In the genomic region with DNA sequence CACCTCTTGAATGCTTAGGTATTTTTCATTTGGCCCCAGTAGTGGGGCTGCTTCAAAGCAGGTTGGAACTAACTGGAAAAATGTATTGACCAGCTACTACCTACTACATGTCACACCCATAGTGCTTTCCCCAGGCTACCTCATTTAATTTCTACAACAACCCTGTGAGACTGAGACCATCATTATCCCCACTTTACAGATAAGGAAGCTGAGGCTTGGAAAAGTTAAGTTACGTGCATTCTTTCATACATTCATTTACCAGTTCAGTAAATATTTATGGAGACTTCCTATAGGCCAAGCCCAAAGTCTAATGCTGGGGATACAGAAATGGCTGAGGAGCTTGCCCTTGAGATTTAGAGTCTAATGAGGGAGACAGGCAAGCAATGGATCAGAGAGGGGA, we compare ENCODE assay signal across 1 cellular context.
A peak's percentile ranks its signal among the peaks of the same experiment; 100 is the strongest.
TF ChIP-seq lines count a peak whose summit lies in the region.

No MANE protein-coding gene starts in this region.

TF ChIP-seq in HEK293, 187 proteins besides CTCF, POLR2A, EP300 and RAD21:
- TF ChIP-seq ZNF664 (tag by site-specific recombination; IDR thresholded peaks at IDR 0.05) (peak; percentile 11; the same call in 1 of the 2 replicates), HOXD13 (CRISPR knock-in tag; IDR thresholded peaks at IDR 0.05; ENCODE audit: borderline replicate concordance) (no peak)
TF ChIP-seq in HEK293: peak in this region for 1.
